Comparison of ENCODE assay signal across 16 cellular contexts in genomic region chr11:121338536-121338935, GRCh38. TPM values are rescaled to one million over a fixed set of nuclear protein-coding genes. Genes with fewer than 3 reads are reported as not detected.
DNase-seq lines count a peak whose midpoint lies in the region; ATAC-seq, FAIRE-seq and TF ChIP-seq lines count a peak whose summit lies in the region.
"Had no signal": no experiment of that assay in that cellular context is flagged by ENCODE, and none has a peak within 500 bp of the region (broad histone marks: within the 10 kb centered on the region; RNA-seq: fewer than 3 reads in every experiment).

No MANE protein-coding gene starts in this region.

- no peak for TF ChIP-seq EP300 in GM12878 (IDR thresholded peaks at IDR 0.05; ENCODE audit: borderline replicate concordance in 1 of 2, control insufficient read depth in 1 of 2, low read depth in 2 of 2, low read length in 2 of 2)

- SMC1A ChIA-PET in GM12878 (lab: Charles Lee; ENCODE audit: uncharacterized antibody, unreplicated experiment): interaction anchor here (0.7 to 17.0 kb wide), 13 partner anchors 9 to 129 kb away, joined by 3 to 338 read pairs (median 11); no protein-coding TSS in a partner anchor

- H3K27me3 ChIP-seq in left ventricle myocardium inferior (ENCODE audit: low read depth) (peaks cover 3% of the 10 kb centered on the region), heart left ventricle (no peaks in the 10 kb centered on the region), GM12878 (replicated peaks in 1 of 2; ENCODE audit: control insufficient read depth in 2 of 2, insufficient read depth in 2 of 2, low read length in 1 of 2) (no peaks in the 10 kb centered on the region), lower lobe of right lung (ENCODE audit: low read depth) (no peaks in the 10 kb centered on the region), upper lobe of right lung (no peaks in the 10 kb centered on the region), thyroid gland (no peaks in the 10 kb centered on the region)

- POLR2A ChIA-PET in GM12878 (lab: Charles Lee): interaction anchor here (0.8 to 7.6 kb wide), 4 partner anchors 10 to 79 kb away, joined by 3 to 70 read pairs (median 3); no protein-coding TSS in a partner anchor

- no peak for DNase-seq in left ventricle myocardium inferior
- DNase-seq in heart left ventricle: no peak
- DNase-seq in GM12878 (ENCODE audit: low read depth, low spot score): no peak
- no peak for DNase-seq in lower lobe of right lung
- DNase-seq in upper lobe of right lung: no peak
- no peak for DNase-seq in GM13976 (ENCODE audit: low spot score)
- DNase-seq in thyroid gland: no peak
- DNase-seq: AML-193; CD8-positive, alpha-beta T cell; H7; Kasumi-1; NCI-H1417; NCI-H187; Right ventricle myocardium superior had no signal

- in situ Hi-C loops in GM12878 (cut with MboI): no loop called here
- in situ Hi-C loops in GM13976 (cut with MboI; ENCODE audit: low sequenced_read_pairs, unreplicated experiment): no loop called here

- TF ChIP-seq RAD21 in GM12878 (IDR thresholded peaks at IDR 0.05; ENCODE audit: insufficient read depth, low read depth, low read length): no peak

- H2AFZ ChIP-seq in GM12878 (ENCODE audit: control insufficient read depth, low read depth, low read length): no peak overlapping the region

- intact Hi-C loops in left ventricle myocardium inferior (cut with micrococcal nuclease): no loop called here
- intact Hi-C loops in heart left ventricle (cut with DNase I): loop anchor here in 2 of 10 donors (10.0 kb wide), 2 partner anchors 76 to 116 kb away; partner anchors contain the start of genes SORL1 (in 1 of the 2) and SORL1-AS1 (in 1 of the 2)
- intact Hi-C loops in GM12878 (cut with micrococcal nuclease; ENCODE audit: unreplicated experiment): loop anchor here (5.0 kb wide), 2 partner anchors 84 to 114 kb away; partner anchors contain the start of genes SORL1 and SORL1-AS1
- intact Hi-C loops in lower lobe of right lung (cut with DNase I): no loop called here
- intact Hi-C loops in upper lobe of right lung (cut with DNase I): no loop called here
- intact Hi-C loops in thyroid gland (cut with DNase I): no loop called here

- H3K4me2 ChIP-seq in GM12878 (ENCODE audit: control insufficient read depth, insufficient read depth): peak overlapping the region; percentile 46; the same call in 1 of the 2 replicates

- TF ChIP-seq POLR2A in heart left ventricle (IDR thresholded peaks at IDR 0.05): no peak
- no peak for TF ChIP-seq POLR2A in GM12878 (IDR thresholded peaks at IDR 0.05; ENCODE audit: low read depth, low read length)
- TF ChIP-seq POLR2A in thyroid gland (IDR thresholded peaks at IDR 0.05): no peak

- RAD21 ChIA-PET in GM12878 (lab: Charles Lee; ENCODE audit: unreplicated experiment): interaction anchor here (1.0 to 7.8 kb wide), 7 partner anchors 12 to 126 kb away, joined by 3 to 92 read pairs (median 4); no protein-coding TSS in a partner anchor

- no peak for FAIRE-seq in GM12878 (lab: Jason Lieb, UNC)
- FAIRE-seq: G401.6 had no signal

- no peak overlapping the region for H3K9ac ChIP-seq in GM12878 (ENCODE audit: control insufficient read depth, insufficient read depth, low read length)

- H3K79me2 ChIP-seq in GM12878 (ENCODE audit: control insufficient read depth, insufficient read depth, low read length): no peaks in the 10 kb centered on the region

- BruUV-seq in GM12878 (replicated peaks; lab: Mats Ljungman, UMichigan): no TSS peak

- ATAC-seq in heart left ventricle: no peak
- no peak for ATAC-seq in GM12878
- ATAC-seq in lower lobe of right lung: no peak
- no peak for ATAC-seq in upper lobe of right lung
- no peak for ATAC-seq in GM21737 (IDR thresholded peaks at IDR 0.05; ENCODE audit: unreplicated experiment)
- ATAC-seq: CD8-positive, alpha-beta T cell had no signal

- H3K36me3 ChIP-seq in left ventricle myocardium inferior (no peaks in the 10 kb centered on the region), heart left ventricle (no peaks in the 10 kb centered on the region), GM12878 (ENCODE audit: control insufficient read depth in 2 of 2, insufficient read depth in 2 of 2, low read length in 1 of 2) (no peaks in the 10 kb centered on the region), lower lobe of right lung (no peaks in the 10 kb centered on the region), upper lobe of right lung (no peaks in the 10 kb centered on the region), thyroid gland (no peaks in the 10 kb centered on the region)

- H3K4me1 ChIP-seq in left ventricle myocardium inferior (peaks cover 26% of the 10 kb centered on the region), heart left ventricle (peaks cover 0 to 41% (median 5%) of the 10 kb centered on the region in 12 donors), GM12878 (ENCODE audit: control insufficient read depth, insufficient read depth, low read length) (peaks cover 68% of the 10 kb centered on the region), lower lobe of right lung (peaks cover 13% of the 10 kb centered on the region), upper lobe of right lung (peaks cover 4% of the 10 kb centered on the region), thyroid gland (no peaks in the 10 kb centered on the region)

- 89 to 97% (median 95%) methylated on average over 11 of the region's 11 CpGs for WGBS in heart left ventricle, 4 donors
- 97% methylated on average over 11 of the region's 11 CpGs for WGBS in GM12878 (ENCODE audit: insufficient coverage, insufficient replicate concordance, low lambda C conversion rate, missing lambda C conversion rate)
- WGBS in thyroid gland, 2 donors: 95 to 96% methylated on average over 11 of the region's 11 CpGs

- H3K4me3 ChIP-seq in left ventricle myocardium inferior: no peak overlapping the region
- no peak overlapping the region for H3K4me3 ChIP-seq in heart left ventricle
- no peak overlapping the region for H3K4me3 ChIP-seq in GM12878
- H3K4me3 ChIP-seq in lower lobe of right lung: no peak overlapping the region
- no peak overlapping the region for H3K4me3 ChIP-seq in upper lobe of right lung
- H3K4me3 ChIP-seq in thyroid gland (replicated peaks in 1 of 3): no peak overlapping the region

- no peaks in the 10 kb centered on the region for H4K20me1 ChIP-seq in GM12878 (ENCODE audit: control insufficient read depth, insufficient read depth)

- TF ChIP-seq CTCF in left ventricle myocardium inferior (IDR thresholded peaks at IDR 0.05; ENCODE audit: borderline replicate concordance): no peak
- no peak for TF ChIP-seq CTCF in heart left ventricle (IDR thresholded peaks at IDR 0.05)
- no peak for TF ChIP-seq CTCF in GM12878 (IDR thresholded peaks at IDR 0.05 in 2 of 3, conservative IDR thresholded peaks at IDR 0.05 in 1 of 3; ENCODE audit: control insufficient read depth in 2 of 3, extremely low read depth in 1 of 3, insufficient read depth in 1 of 3, low read depth in 3 of 3, low read length in 3 of 3)
- no peak for TF ChIP-seq CTCF in lower lobe of right lung (IDR thresholded peaks at IDR 0.05)
- TF ChIP-seq CTCF in upper lobe of right lung (IDR thresholded peaks at IDR 0.05): no peak
- no peak for TF ChIP-seq CTCF in GM13976 (IDR thresholded peaks at IDR 0.05; ENCODE audit: borderline replicate concordance, control extremely low read depth, extremely low read depth, insufficient read depth, missing control alignments)
- no peak for TF ChIP-seq CTCF in thyroid gland (IDR thresholded peaks at IDR 0.05)

- H3K9me3 ChIP-seq in left ventricle myocardium inferior (replicated peaks) (no peaks in the 10 kb centered on the region), heart left ventricle (no peaks in the 10 kb centered on the region), GM12878 (replicated peaks; ENCODE audit: control insufficient read depth, insufficient read depth, low read length) (no peaks in the 10 kb centered on the region), lower lobe of right lung (no peaks in the 10 kb centered on the region), upper lobe of right lung (no peaks in the 10 kb centered on the region), thyroid gland (no peaks in the 10 kb centered on the region)

- H3K27ac ChIP-seq in left ventricle myocardium inferior (replicated peaks) (peak overlapping the region; percentile 50), heart left ventricle (peak overlapping the region in 1 of 12 donors; percentile 80), GM12878 (ENCODE audit: control insufficient read depth, insufficient read depth) (peak overlapping the region; percentile 73), lower lobe of right lung (peak overlapping the region; percentile 46), upper lobe of right lung (peak overlapping the region; percentile 53), thyroid gland (no peak overlapping the region)

- CTCF ChIA-PET in GM12878 (lab: Yijun Ruan, JAX): interaction anchor here (0.9 to 2.0 kb wide), 6 partner anchors 12 to 108 kb away, joined by 3 to 8 read pairs (median 4); no protein-coding TSS in a partner anchor

TF ChIP-seq in GM12878, 131 proteins besides CTCF, POLR2A, EP300 and RAD21 (continues in another document):
- TF ChIP-seq KAT2A (conservative IDR thresholded peaks at IDR 0.05; ENCODE audit: control insufficient read depth, low read depth, low read length) (no peak), NFIC (IDR thresholded peaks at IDR 0.05; ENCODE audit: low read depth, low read length) (no peak)

RNA-seq across cellular contexts. Expression of gene SC5D, which starts 46.0 kb away (rescaled TPM):
- total RNA-seq in left ventricle myocardium inferior: 18.7 TPM
- 10 to 100 TPM; 18.3 to 28.9 (median 27.1) TPM for total RNA-seq in heart left ventricle
- polyA plus RNA-seq in heart left ventricle: 10 to 100 TPM; 16.9 to 18.7 TPM
- total RNA-seq in GM12878 (2013; cell fraction: nucleolus; rRNA removed): 66.7 and 75.4 TPM in 2 replicates
- 27.2 and 30.1 TPM in 2 replicates for total RNA-seq in GM12878 (2014; rRNA removed)
- total RNA-seq in GM12878 (2014; rRNA removed; fragmentation: Illumina TruSeq; extraction: Trizol): 36.0 and 36.3 TPM in 2 replicates
- total RNA-seq in GM12878 (2021): 22.5 and 23.7 TPM in 2 replicates
- polyA plus RNA-seq in GM12878 (2011; ENCODE audit: low read depth): 27.6 TPM
- polyA plus RNA-seq in GM12878 (2011; rRNA removed): 134 and 148 TPM in 2 replicates
- 24.0 and 42.1 TPM in 2 replicates for polyA plus RNA-seq in GM12878 (2011; cell fraction: cytosol; rRNA removed)
- polyA plus RNA-seq in GM12878 (2011; cell fraction: nucleus; rRNA removed): 27.7 and 29.9 TPM in 2 replicates
- 40.9 and 62.5 TPM in 2 replicates for polyA plus RNA-seq in GM12878 (2012)
- 46.1 and 58.9 TPM in 2 replicates for polyA plus RNA-seq in GM12878 (2014; fragmentation: Illumina TruSeq; extraction: Trizol)
- polyA plus RNA-seq in GM12878 (2014; fragmentation: Nextera tagmentation; extraction: Ambion mirVana): 10 to 100 TPM; 26.5 to 31.7 TPM
- 25.3 and 39.5 TPM in 2 replicates for polyA plus RNA-seq in GM12878 (2014; rRNA removed)
- 10 to 100 TPM; 26.2 to 30.0 TPM for polyA plus RNA-seq in GM12878 (2016; fragmentation: Nextera tagmentation; extraction: Ambion mirVana)
- 60.1 and 106 TPM in 2 replicates for polyA minus RNA-seq in GM12878 (2011; rRNA and poly(A)+ RNA removed)
- 12.4 and 22.0 TPM in 2 replicates for polyA minus RNA-seq in GM12878 (2011; cell fraction: cytosol; rRNA and poly(A)+ RNA removed)
- polyA minus RNA-seq in GM12878 (2011; cell fraction: nucleus; rRNA and poly(A)+ RNA removed): 25.4 and 34.3 TPM in 2 replicates
- 56.0 TPM for total RNA-seq in lower lobe of right lung
- total RNA-seq in upper lobe of right lung: 64.8 TPM
- 10 to 100 TPM; 37.2 to 68.9 (median 40.0) TPM for total RNA-seq in thyroid gland

Comparison
In these comparisons a context has a peak if more than half of its experiments do, and no peak if none do; other contexts are left out.
1. H3K27ac ChIP-seq: peak in left ventricle myocardium inferior (single experiment), GM12878 (single experiment), lower lobe of right lung (single experiment) and upper lobe of right lung (single experiment); none in thyroid gland (0 of 3).